In genomic region chr14:22065372-22065771, GRCh38 we compare ENCODE assay signal across 20 cellular contexts.
DNase-seq lines count a peak whose midpoint lies in the region; ATAC-seq, FAIRE-seq and TF ChIP-seq lines count a peak whose summit lies in the region.
"Had no signal": no experiment of that assay in that cellular context is flagged by ENCODE, and none has a peak within 500 bp of the region (broad histone marks: within the 10 kb centered on the region; RNA-seq: fewer than 3 reads in every experiment).

No MANE protein-coding gene starts in this region.

- peaks cover 9% of the 10 kb centered on the region for H3K4me1 Mint-ChIP-seq in activated CD8-positive, alpha-beta memory T cell treated with anti-CD3 and anti-CD28 coated beads, Interleukin-2, amount 10 ng/mL, durations not matched to agents 7 days and 5 days
- H3K4me1 Mint-ChIP-seq in CD8-positive, alpha-beta T cell (ENCODE audit: low read depth) = peaks cover 31% of the 10 kb centered on the region
- peaks cover 27 to 34% (median 28%) of the 10 kb centered on the region in 3 donors for H3K4me1 Mint-ChIP-seq in T-cell
- peaks cover 27% of the 10 kb centered on the region for H3K4me1 Mint-ChIP-seq in activated naive CD8-positive, alpha-beta T cell treated with anti-CD3 and anti-CD28 coated beads, Interleukin-2, amount 10 ng/mL, durations not matched to agents 7 days and 5 days
- peaks cover 3% of the 10 kb centered on the region for H3K4me1 Mint-ChIP-seq in endodermal cell

- ATAC-seq in activated CD8-positive, alpha-beta memory T cell treated with anti-CD3 and anti-CD28 coated beads, Interleukin-2, amount 10 ng/mL, durations not matched to agents 7 days and 5 days = no peak
- peak; percentile 26 for ATAC-seq in CD8-positive, alpha-beta T cell
- peak in 3 of 4 experiments; percentile 56 to 61 (median 58) for ATAC-seq in T-cell (replicated peaks in 1 of 4)
- no peak for ATAC-seq in activated naive CD8-positive, alpha-beta T cell treated with anti-CD3 and anti-CD28 coated beads, Interleukin-2, amount 10 ng/mL, durations not matched to agents 7 days and 5 days (ENCODE audit: low read depth)

- no peaks in the 10 kb centered on the region for H3K9me3 ChIP-seq in CD8-positive, alpha-beta T cell (ENCODE audit: low read length)
- H3K9me3 ChIP-seq in ascending aorta (no peaks in the 10 kb centered on the region), endodermal cell (ENCODE audit: control insufficient read depth, low read length) (no peaks in the 10 kb centered on the region)
- H3K9me3 ChIP-seq: HAP-1 had no signal

- CTCF ChIA-PET in activated CD8-positive, alpha-beta memory T cell treated with anti-CD3 and anti-CD28 coated beads, Interleukin-2, amount 10 ng/mL, durations not matched to agents 7 days and 5 days (lab: Charles Lee) = interaction anchor here (1.7 kb wide), 1 partner anchor 34 kb away, joined by 6 read pairs; no protein-coding TSS in a partner anchor
- CTCF ChIA-PET in CD8-positive, alpha-beta T cell (lab: Charles Lee) = interaction anchor here (0.8 to 2.8 kb wide), 8 partner anchors 12 to 491 kb away, joined by 3 to 15 read pairs (median 6); no protein-coding TSS in a partner anchor
- CTCF ChIA-PET in T-cell (lab: Charles Lee) = interaction anchor here in 1 of 2 donors (0.7 to 3.0 kb wide), 6 partner anchors 18 to 42 kb away, joined by 3 to 13 read pairs (median 4); no protein-coding TSS in a partner anchor

- H3K27ac Mint-ChIP-seq in activated CD8-positive, alpha-beta memory T cell treated with anti-CD3 and anti-CD28 coated beads, Interleukin-2, amount 10 ng/mL, durations not matched to agents 7 days and 5 days = peak overlapping the region; percentile 56
- peak overlapping the region; percentile 37 for H3K27ac Mint-ChIP-seq in CD8-positive, alpha-beta T cell
- H3K27ac Mint-ChIP-seq in T-cell = peak overlapping the region; percentile 71 to 81
- peak overlapping the region; percentile 60 for H3K27ac Mint-ChIP-seq in activated naive CD8-positive, alpha-beta T cell treated with anti-CD3 and anti-CD28 coated beads, Interleukin-2, amount 10 ng/mL, durations not matched to agents 7 days and 5 days
- H3K27ac Mint-ChIP-seq in endodermal cell = no peak overlapping the region
- H3K27ac Mint-ChIP-seq: CD14-positive monocyte had no signal

- no peaks in the 10 kb centered on the region for H3K9me3 Mint-ChIP-seq in activated CD8-positive, alpha-beta memory T cell treated with anti-CD3 and anti-CD28 coated beads, Interleukin-2, amount 10 ng/mL, durations not matched to agents 7 days and 5 days (ENCODE audit: low read depth)
- no peaks in the 10 kb centered on the region for H3K9me3 Mint-ChIP-seq in CD8-positive, alpha-beta T cell
- H3K9me3 Mint-ChIP-seq in T-cell = no peaks in the 10 kb centered on the region
- no peaks in the 10 kb centered on the region for H3K9me3 Mint-ChIP-seq in activated naive CD8-positive, alpha-beta T cell treated with anti-CD3 and anti-CD28 coated beads, Interleukin-2, amount 10 ng/mL, durations not matched to agents 7 days and 5 days
- H3K9me3 Mint-ChIP-seq in endodermal cell = no peaks in the 10 kb centered on the region

- 88 to 100% methylated on average over 1 of the region's 1 CpG for WGBS in endodermal cell (ENCODE audit: insufficient coverage in 1 of 2, insufficient read length in 1 of 2), 2 experiments

- no peak for FAIRE-seq in H54 (lab: Jason Lieb, UNC)
- FAIRE-seq: GM19239 had no signal

- H3K4me3 ChIP-seq in CD8-positive, alpha-beta T cell (ENCODE audit: low read depth, low read length) = no peak overlapping the region
- H3K4me3 ChIP-seq in ascending aorta = no peak overlapping the region
- no peak overlapping the region for H3K4me3 ChIP-seq in endodermal cell (ENCODE audit: low read length)
- H3K4me3 ChIP-seq: HAP-1 had no signal

- intact Hi-C loops in CD8-positive, alpha-beta T cell (cut with DNase I, micrococcal nuclease) = loop anchor here (2.0 to 5.0 kb wide), 2 partner anchors 35 to 37 kb away; no protein-coding TSS in a partner anchor
- intact Hi-C loops in ascending aorta (cut with DNase I) = no loop called here

- no peak overlapping the region for H3K27ac ChIP-seq in CD8-positive, alpha-beta T cell (ENCODE audit: low read depth, low read length)
- H3K27ac ChIP-seq in ascending aorta (no peak overlapping the region), endodermal cell (ENCODE audit: low read depth, low read length) (no peak overlapping the region)

- POLR2A ChIA-PET in CD8-positive, alpha-beta T cell (lab: Charles Lee) = interaction anchor here (0.9 to 1.4 kb wide), 2 partner anchors 12 to 33 kb away, joined by 3 read pairs; no protein-coding TSS in a partner anchor
- POLR2A ChIA-PET in T-cell (lab: Charles Lee) = no interaction called here
- POLR2A ChIA-PET in activated naive CD8-positive, alpha-beta T cell treated with anti-CD3 and anti-CD28 coated beads, Interleukin-2, amount 10 ng/mL, durations not matched to agents 7 days and 5 days (lab: Charles Lee) = interaction anchor here (1.4 to 1.5 kb wide), 2 partner anchors 19 to 481 kb away, joined by 3 read pairs; no protein-coding TSS in a partner anchor

- no peak overlapping the region for H3K9ac ChIP-seq in endodermal cell (ENCODE audit: extremely low read depth, low read length, poor library complexity, severe bottlenecking)

- no peak for TF ChIP-seq CTCF in CD8-positive, alpha-beta T cell (IDR thresholded peaks at IDR 0.05)
- TF ChIP-seq CTCF in ascending aorta (IDR thresholded peaks at IDR 0.05) (no peak), endodermal cell (conservative IDR thresholded peaks at IDR 0.05) (no peak)

- TF ChIP-seq POLR2A in H54 (IDR thresholded peaks at IDR 0.05; ENCODE audit: low read depth, low read length) = no peak

- no peaks in the 10 kb centered on the region for H3K27me3 ChIP-seq in CD8-positive, alpha-beta T cell (ENCODE audit: insufficient read depth, low read length)
- H3K27me3 ChIP-seq in ascending aorta = no peaks in the 10 kb centered on the region
- H3K27me3 ChIP-seq in endodermal cell (ENCODE audit: control insufficient read depth, insufficient read depth, low read length, poor library complexity, severe bottlenecking) = no peaks in the 10 kb centered on the region

- DNase-seq in activated CD8-positive, alpha-beta memory T cell treated with anti-CD3 and anti-CD28 coated beads, Interleukin-2, amount 10 ng/mL, durations not matched to agents 7 days and 5 days = no peak
- DNase-seq in activated CD8-positive, alpha-beta memory T cell treated with anti-CD3 and anti-CD28 coated beads for 24 hours = no peak
- DNase-seq in CD8-positive, alpha-beta T cell = no peak
- DNase-seq in T-cell = no peak
- DNase-seq in activated naive CD8-positive, alpha-beta T cell treated with anti-CD3 and anti-CD28 coated beads, Interleukin-2, amount 10 ng/mL, durations not matched to agents 7 days and 5 days = no peak
- DNase-seq in ascending aorta (ENCODE audit: low spot score in 2 of 2) = no peak
- DNase-seq in endodermal cell = no peak
- DNase-seq in H54 (ENCODE audit: insufficient read length, low spot score) = no peak
- DNase-seq: AML-193; Calu3; DMS53; NCI-H1436 treated with DMSO at 0.1 percent for 48 hours; NCI-H2029 treated with DMSO at 0.1 percent for 48 hours; NCI-H2171 treated with DMSO at 0.1 percent for 48 hours; NCI-H446 treated with DMSO at 0.1 percent for 48 hours; NK-92 treated with Interleukin-12 subunit alpha and Interleukin-12 subunit beta, amount 100 ng/mL, for 24 hours; SHP77 treated with DMSO at 0.1 percent for 48 hours had no signal

- peaks cover 18% of the 10 kb centered on the region for H3K4me1 ChIP-seq in CD8-positive, alpha-beta T cell (ENCODE audit: insufficient read depth, low read length)
- H3K4me1 ChIP-seq in ascending aorta (no peaks in the 10 kb centered on the region), endodermal cell (ENCODE audit: control insufficient read depth, insufficient read depth, low read length) (no peaks in the 10 kb centered on the region)
- H3K4me1 ChIP-seq: HAP-1 had no signal

- no peak overlapping the region for H3K4me3 Mint-ChIP-seq in activated CD8-positive, alpha-beta memory T cell treated with anti-CD3 and anti-CD28 coated beads, Interleukin-2, amount 10 ng/mL, durations not matched to agents 7 days and 5 days
- peak overlapping the region; percentile 36 for H3K4me3 Mint-ChIP-seq in CD8-positive, alpha-beta T cell
- peak overlapping the region in 2 of 3 donors; percentile 29 to 49 for H3K4me3 Mint-ChIP-seq in T-cell
- peak overlapping the region; percentile 54 for H3K4me3 Mint-ChIP-seq in activated naive CD8-positive, alpha-beta T cell treated with anti-CD3 and anti-CD28 coated beads, Interleukin-2, amount 10 ng/mL, durations not matched to agents 7 days and 5 days
- no peak overlapping the region for H3K4me3 Mint-ChIP-seq in endodermal cell
- H3K4me3 Mint-ChIP-seq: CD14-positive monocyte had no signal

- no peaks in the 10 kb centered on the region for H3K36me3 ChIP-seq in CD8-positive, alpha-beta T cell (ENCODE audit: insufficient read depth, low read length)
- H3K36me3 ChIP-seq in ascending aorta (no peaks in the 10 kb centered on the region), endodermal cell (ENCODE audit: control insufficient read depth, insufficient read depth, low read length) (no peaks in the 10 kb centered on the region)
- H3K36me3 ChIP-seq: HAP-1 had no signal

- H3K36me3 Mint-ChIP-seq in activated CD8-positive, alpha-beta memory T cell treated with anti-CD3 and anti-CD28 coated beads, Interleukin-2, amount 10 ng/mL, durations not matched to agents 7 days and 5 days = no peaks in the 10 kb centered on the region
- H3K36me3 Mint-ChIP-seq in CD8-positive, alpha-beta T cell = no peaks in the 10 kb centered on the region
- H3K36me3 Mint-ChIP-seq in T-cell = no peaks in the 10 kb centered on the region
- no peaks in the 10 kb centered on the region for H3K36me3 Mint-ChIP-seq in activated naive CD8-positive, alpha-beta T cell treated with anti-CD3 and anti-CD28 coated beads, Interleukin-2, amount 10 ng/mL, durations not matched to agents 7 days and 5 days
- H3K36me3 Mint-ChIP-seq in endodermal cell (ENCODE audit: low read depth) = no peaks in the 10 kb centered on the region
- H3K36me3 Mint-ChIP-seq: CD14-positive monocyte had no signal

- no peaks in the 10 kb centered on the region for H3K27me3 Mint-ChIP-seq in activated CD8-positive, alpha-beta memory T cell treated with anti-CD3 and anti-CD28 coated beads, Interleukin-2, amount 10 ng/mL, durations not matched to agents 7 days and 5 days
- no peaks in the 10 kb centered on the region for H3K27me3 Mint-ChIP-seq in CD8-positive, alpha-beta T cell (ENCODE audit: low read depth)
- H3K27me3 Mint-ChIP-seq in T-cell (peaks cover 0 to 2% of the 10 kb centered on the region in 2 donors), endodermal cell (ENCODE audit: insufficient read depth) (peaks cover 5% of the 10 kb centered on the region)
- H3K27me3 Mint-ChIP-seq in activated naive CD8-positive, alpha-beta T cell treated with anti-CD3 and anti-CD28 coated beads, Interleukin-2, amount 10 ng/mL, durations not matched to agents 7 days and 5 days = no peaks in the 10 kb centered on the region

Comparison
In these comparisons a context has a peak if more than half of its experiments do, and no peak if none do; other contexts are left out.
1. ATAC-seq: peak in CD8-positive, alpha-beta T cell (single experiment) and T-cell (3 of 4); none in activated CD8-positive, alpha-beta memory T cell treated with anti-CD3 and anti-CD28 coated beads, Interleukin-2, amount 10 ng/mL, durations not matched to agents 7 days and 5 days (single experiment) and activated naive CD8-positive, alpha-beta T cell treated with anti-CD3 and anti-CD28 coated beads, Interleukin-2, amount 10 ng/mL, durations not matched to agents 7 days and 5 days (single experiment).
2. H3K4me3 Mint-ChIP-seq: peak in CD8-positive, alpha-beta T cell (single experiment), T-cell (2 of 3) and activated naive CD8-positive, alpha-beta T cell treated with anti-CD3 and anti-CD28 coated beads, Interleukin-2, amount 10 ng/mL, durations not matched to agents 7 days and 5 days (single experiment); none in activated CD8-positive, alpha-beta memory T cell treated with anti-CD3 and anti-CD28 coated beads, Interleukin-2, amount 10 ng/mL, durations not matched to agents 7 days and 5 days (single experiment) and endodermal cell (single experiment).
3. POLR2A ChIA-PET loops: an anchor here in CD8-positive, alpha-beta T cell (0.9 to 1.4 kb wide) and activated naive CD8-positive, alpha-beta T cell treated with anti-CD3 and anti-CD28 coated beads, Interleukin-2, amount 10 ng/mL, durations not matched to agents 7 days and 5 days (1.4 to 1.5 kb wide); none called in T-cell.